ENCODE assay signal across 25 cellular contexts in genomic region chr5:79273341-79273740, GRCh38.
"Had no signal": no experiment of that assay in that cellular context is flagged by ENCODE, and none has a peak within 500 bp of the region (broad histone marks: within the 10 kb centered on the region; RNA-seq: fewer than 3 reads in every experiment).

No MANE protein-coding gene starts in this region.

- H3K27ac ChIP-seq: colonic mucosa, coronary artery, dorsolateral prefrontal cortex, epithelial cell of prostate, esophagus muscularis mucosa, esophagus squamous epithelium, foreskin keratinocyte, gastrocnemius medialis, gastroesophageal sphincter, heart left ventricle, heart right ventricle had no signal

- H3K4me3 Mint-ChIP-seq: dendritic cell treated with granulocyte-macrophage colony-stimulating factor and Interleukin-4, amounts not matched to agents 40 ng/mL and 50 ng/mL, for 4 days; endodermal cell had no signal

- H3K27ac Mint-ChIP-seq: dendritic cell treated with granulocyte-macrophage colony-stimulating factor and Interleukin-4, amounts not matched to agents 40 ng/mL and 50 ng/mL, for 4 days; endodermal cell had no signal

- H3K9me3 ChIP-seq: colonic mucosa, esophagus squamous epithelium, gastrocnemius medialis, gastroesophageal sphincter had no signal

- H3K9me3 Mint-ChIP-seq: dendritic cell treated with granulocyte-macrophage colony-stimulating factor and Interleukin-4, amounts not matched to agents 40 ng/mL and 50 ng/mL, for 4 days; effector memory CD8-positive, alpha-beta T cell had no signal

- H3K4me1 Mint-ChIP-seq: endodermal cell had no signal

- H3K36me3 ChIP-seq: colonic mucosa, esophagus squamous epithelium, gastrocnemius medialis had no signal

- DNase-seq: colonic mucosa; cortex of kidney; dermis blood vessel endothelial cell; dorsolateral prefrontal cortex; effector CD4-positive, alpha-beta T cell; effector CD8-positive, alpha-beta T cell; effector memory CD4-positive, alpha-beta T cell; effector memory CD8-positive, alpha-beta T cell; endodermal cell; erythroblast; esophagus squamous epithelium; foreskin fibroblast; foreskin keratinocyte; foreskin melanocyte; gastrocnemius medialis; glutamatergic neuron; head of caudate nucleus; heart left ventricle; heart right ventricle had no signal

- H3K4me3 ChIP-seq: colonic mucosa, coronary artery, dorsolateral prefrontal cortex, esophagus muscularis mucosa, esophagus squamous epithelium, gastrocnemius medialis, gastroesophageal sphincter, heart left ventricle, heart right ventricle had no signal

- H3K27me3 Mint-ChIP-seq: dendritic cell treated with granulocyte-macrophage colony-stimulating factor and Interleukin-4, amounts not matched to agents 40 ng/mL and 50 ng/mL, for 4 days; effector memory CD8-positive, alpha-beta T cell had no signal

- H3K4me1 ChIP-seq: colonic mucosa had no signal

- ATAC-seq: effector memory CD8-positive, alpha-beta T cell; esophagus mucosa; foreskin keratinocyte; gastrocnemius medialis; gastroesophageal sphincter; heart left ventricle; heart right ventricle had no signal
